Comparison of ENCODE assay signal across 10 cellular contexts in genomic region chr1:226974544-226975258, GRCh38. TPM values are rescaled to one million over a fixed set of nuclear protein-coding genes. Genes with fewer than 3 reads are reported as not detected.
DNase-seq lines count a peak whose midpoint lies in the region; ATAC-seq, FAIRE-seq and TF ChIP-seq lines count a peak whose summit lies in the region.
"Had no signal": no experiment of that assay in that cellular context is flagged by ENCODE, and none has a peak within 500 bp of the region (broad histone marks: within the 10 kb centered on the region; RNA-seq: fewer than 3 reads in every experiment).

No MANE protein-coding gene starts in this region.

- peaks cover 6% of the 10 kb centered on the region for H3K9me3 Mint-ChIP-seq in activated T-cell treated with anti-CD3 and anti-CD28 coated beads, Interleukin-2, amount 50 U/mL, for 24 hours
- H3K9me3 Mint-ChIP-seq in nephron progenitor cell = peaks cover 15% of the 10 kb centered on the region

- TF ChIP-seq POLR2A in gastroesophageal sphincter (IDR thresholded peaks at IDR 0.05) = no peak

- H3K36me3 Mint-ChIP-seq in activated T-cell treated with anti-CD3 and anti-CD28 coated beads, Interleukin-2, amount 50 U/mL, for 24 hours (ENCODE audit: low read depth) = peaks cover 35% of the 10 kb centered on the region
- H3K36me3 Mint-ChIP-seq in nephron progenitor cell (ENCODE audit: low read depth) = peaks cover 28% of the 10 kb centered on the region

- intact Hi-C loops in upper lobe of right lung (cut with DNase I) = no loop called here

- H3K4me1 Mint-ChIP-seq in activated T-cell treated with anti-CD3 and anti-CD28 coated beads, Interleukin-2, amount 50 U/mL, for 24 hours (ENCODE audit: low read depth) = peaks cover 1% of the 10 kb centered on the region
- peaks cover 24% of the 10 kb centered on the region for H3K4me1 Mint-ChIP-seq in nephron progenitor cell

- ATAC-seq in gastroesophageal sphincter (peak; percentile 40), upper lobe of right lung (peak; percentile 43)

- WGBS in gastroesophageal sphincter (ENCODE audit: low coverage in 1 of 2), 2 donors = 28% methylated on average over 4 of the region's 14 CpGs; no CpG with 5 or more reads in 1 of the 2 donors

- peak overlapping the region; percentile 79 to 97 (median 90) for H3K27ac ChIP-seq in gastroesophageal sphincter
- peak overlapping the region; percentile 79 for H3K27ac ChIP-seq in upper lobe of right lung

- no peak overlapping the region for H3K4me3 Mint-ChIP-seq in activated T-cell treated with anti-CD3 and anti-CD28 coated beads, Interleukin-2, amount 50 U/mL, for 24 hours
- H3K4me3 Mint-ChIP-seq in nephron progenitor cell = no peak overlapping the region

- no peaks in the 10 kb centered on the region for H3K27me3 Mint-ChIP-seq in activated T-cell treated with anti-CD3 and anti-CD28 coated beads, Interleukin-2, amount 50 U/mL, for 24 hours
- no peaks in the 10 kb centered on the region for H3K27me3 Mint-ChIP-seq in nephron progenitor cell (ENCODE audit: low read depth, poor library complexity)

- FAIRE-seq in frontal cortex (lab: Jason Lieb, UNC) = no peak
- FAIRE-seq: TTC549 had no signal

- H3K9me3 ChIP-seq in gastroesophageal sphincter = peaks cover 0 to 12% (median 0%) of the 10 kb centered on the region in 3 donors
- H3K9me3 ChIP-seq in upper lobe of right lung = no peaks in the 10 kb centered on the region

- H3K4me1 ChIP-seq in gastroesophageal sphincter = peaks cover 2 to 50% (median 29%) of the 10 kb centered on the region in 3 donors
- H3K4me1 ChIP-seq in upper lobe of right lung = peaks cover 22% of the 10 kb centered on the region

- peak overlapping the region in 1 of 2 donors; percentile 8 for H3K4me3 ChIP-seq in gastroesophageal sphincter
- H3K4me3 ChIP-seq in upper lobe of right lung = no peak overlapping the region

- DNase-seq in activated T-cell treated with anti-CD3 and anti-CD28 coated beads, Interleukin-2, amount 50 U/mL, for 24 hours = peak; percentile 14
- no peak for DNase-seq in activated T-cell treated with anti-CD3 and anti-CD28 coated beads, Interleukin-2, amount 50 U/mL, for 48 hours
- no peak for DNase-seq in nephron progenitor cell
- no peak for DNase-seq in upper lobe of right lung
- DNase-seq in frontal cortex (ENCODE audit: low spot score in 2 of 2) = no peak
- no peak for DNase-seq in midbrain (lab: John Stamatoyannopoulos, UW)
- no peak for DNase-seq in stimulated activated CD4-positive, alpha-beta T cell treated with anti-CD3 and anti-CD28 coated beads, Interleukin-15, amount 100 ng/mL, for 24 hours
- DNase-seq: NCI-H524 treated with DMSO at 0.1 percent for 48 hours had no signal

- H3K36me3 ChIP-seq in gastroesophageal sphincter (peaks cover 0 to 55% of the 10 kb centered on the region in 2 donors), upper lobe of right lung (peaks cover 10% of the 10 kb centered on the region)

- peak overlapping the region; percentile 14 for H3K27ac Mint-ChIP-seq in activated T-cell treated with anti-CD3 and anti-CD28 coated beads, Interleukin-2, amount 50 U/mL, for 24 hours
- peak overlapping the region; percentile 82 for H3K27ac Mint-ChIP-seq in nephron progenitor cell

- no peak for TF ChIP-seq EP300 in gastroesophageal sphincter (IDR thresholded peaks at IDR 0.05)

- no peaks in the 10 kb centered on the region for H3K27me3 ChIP-seq in gastroesophageal sphincter
- no peaks in the 10 kb centered on the region for H3K27me3 ChIP-seq in upper lobe of right lung

- TF ChIP-seq CTCF in gastroesophageal sphincter (IDR thresholded peaks at IDR 0.05) = no peak
- TF ChIP-seq CTCF in nephron progenitor cell (IDR thresholded peaks at IDR 0.05) = no peak
- no peak for TF ChIP-seq CTCF in upper lobe of right lung (IDR thresholded peaks at IDR 0.05)

RNA-seq across cellular contexts. Expression of gene COQ8A, which starts 34.6 kb away (rescaled TPM):
- total RNA-seq in gastroesophageal sphincter (10 to 100 TPM; 53.2 to 94.0 (median 80.8) TPM), upper lobe of right lung (30.6 TPM), frontal cortex (17.5 TPM)
